Comparison of ENCODE assay signal across 23 cellular contexts in genomic region chr19:5332501-5332900, GRCh38.
"Had no signal": no experiment of that assay in that cellular context is flagged by ENCODE, and none has a peak within 500 bp of the region (broad histone marks: within the 10 kb centered on the region; RNA-seq: fewer than 3 reads in every experiment).

No MANE protein-coding gene starts in this region.

- FAIRE-seq: endothelial cell of umbilical vein, frontal cortex, islet of Langerhans, keratinocyte had no signal

- H3K4me3 ChIP-seq: colonic mucosa, dorsolateral prefrontal cortex, esophagus muscularis mucosa, gastroesophageal sphincter, heart right ventricle, left lung, lower lobe of right lung, mucosa of descending colon had no signal

- DNase-seq: colonic mucosa; cortex of kidney; dermis blood vessel endothelial cell; dorsolateral prefrontal cortex; effector CD4-positive, alpha-beta T cell; effector memory CD4-positive, alpha-beta T cell; foreskin keratinocyte; head of caudate nucleus; heart right ventricle; hippocampal formation; left cardiac atrium; left lung; left ventricle myocardium superior; lower lobe of right lung; mesenchymal stem cell; mucosa of descending colon; naive B cell had no signal

- H3K27ac ChIP-seq: colonic mucosa, dorsolateral prefrontal cortex, esophagus muscularis mucosa, foreskin keratinocyte, gastroesophageal sphincter, heart right ventricle, left lung, lower lobe of right lung had no signal

- H3K4me1 ChIP-seq: colonic mucosa, esophagus muscularis mucosa, foreskin keratinocyte, gastroesophageal sphincter, heart right ventricle, left lung, lower lobe of right lung had no signal

- H3K36me3 ChIP-seq: colonic mucosa, esophagus muscularis mucosa, gastroesophageal sphincter, heart right ventricle, left lung, lower lobe of right lung had no signal

- H3K9me3 ChIP-seq: colonic mucosa, esophagus muscularis mucosa, gastroesophageal sphincter, heart right ventricle, left lung, lower lobe of right lung, mucosa of descending colon had no signal

- ATAC-seq: foreskin keratinocyte, gastroesophageal sphincter, heart right ventricle, left cardiac atrium, left lung, left ventricle myocardium superior, lower lobe of right lung, mucosa of descending colon had no signal
